In genomic region chr5:181259283-181259682, GRCh38 we compare ENCODE assay signal across 9 cellular contexts. TPM values are rescaled to one million over a fixed set of nuclear protein-coding genes. Genes with fewer than 3 reads are reported as not detected.
DNase-seq lines count a peak whose midpoint lies in the region; TF ChIP-seq lines count a peak whose summit lies in the region.
"Had no signal": no experiment of that assay in that cellular context is flagged by ENCODE, and none has a peak within 500 bp of the region (broad histone marks: within the 10 kb centered on the region; RNA-seq: fewer than 3 reads in every experiment).

No MANE protein-coding gene starts in this region.

- intact Hi-C loops in Caco-2 (cut with micrococcal nuclease; ENCODE audit: unreplicated experiment): no loop called here

- H3K4me3 ChIP-seq in Caco-2 (ENCODE audit: low read depth, low read length) (peak overlapping the region; percentile 60), OCI-LY3 (ENCODE audit: low read length) (peak overlapping the region; percentile 89), parathyroid adenoma (ENCODE audit: low read depth, low read length) (peak overlapping the region; percentile 90)

- H3K4me1 ChIP-seq in Caco-2 (peaks cover 11% of the 10 kb centered on the region; the same call in 1 of the 2 replicates), OCI-LY3 (ENCODE audit: low read length) (peaks cover 21% of the 10 kb centered on the region), parathyroid adenoma (peaks cover 6% of the 10 kb centered on the region)

- no peaks in the 10 kb centered on the region for H3K36me3 ChIP-seq in Caco-2 (ENCODE audit: control insufficient read depth, insufficient read depth, low read length)
- peaks cover 37% of the 10 kb centered on the region for H3K36me3 ChIP-seq in OCI-LY3 (replicated peaks; ENCODE audit: low read depth, low read length)
- H3K36me3 ChIP-seq in parathyroid adenoma (ENCODE audit: control insufficient read depth, insufficient read depth, low read length): no peaks in the 10 kb centered on the region

- H3K9me3 Mint-ChIP-seq in Caco-2 (ENCODE audit: unreplicated experiment): no peaks in the 10 kb centered on the region

- CTCF ChIA-PET in Caco-2 (lab: Charles Lee): no interaction called here

- H3K79me2 ChIP-seq in OCI-LY3 (ENCODE audit: low read length) (peaks cover 86% of the 10 kb centered on the region), parathyroid adenoma (peaks cover 23% of the 10 kb centered on the region)

- peaks cover 48% of the 10 kb centered on the region for H3K36me3 Mint-ChIP-seq in Caco-2 (ENCODE audit: insufficient read depth, unreplicated experiment)

- H3K27me3 ChIP-seq in Caco-2 (replicated peaks; ENCODE audit: control insufficient read depth, insufficient read depth, low read length): no peaks in the 10 kb centered on the region
- H3K27me3 ChIP-seq in OCI-LY3 (ENCODE audit: low read depth, low read length): no peaks in the 10 kb centered on the region
- H3K27me3 ChIP-seq in parathyroid adenoma (ENCODE audit: control insufficient read depth, insufficient read depth, low read length): no peaks in the 10 kb centered on the region

- H3K9me3 ChIP-seq in Caco-2 (no peaks in the 10 kb centered on the region), OCI-LY3 (ENCODE audit: insufficient read depth, low read length) (no peaks in the 10 kb centered on the region), parathyroid adenoma (ENCODE audit: control insufficient read depth, low read length) (no peaks in the 10 kb centered on the region)

- no peak overlapping the region for H2AFZ ChIP-seq in OCI-LY3 (ENCODE audit: low read depth, low read length)
- no peak overlapping the region for H2AFZ ChIP-seq in parathyroid adenoma

- TF ChIP-seq CTCF in Caco-2 (IDR thresholded peaks at IDR 0.05; ENCODE audit: insufficient read depth in 1 of 2, low read depth in 1 of 2, low read length in 1 of 2, severe bottlenecking in 1 of 2, unreplicated experiment in 1 of 2) (no peak), OCI-LY3 (IDR thresholded peaks at IDR 0.05; ENCODE audit: low read depth, low read length) (no peak), parathyroid adenoma (IDR thresholded peaks at IDR 0.05) (no peak)

- H3K9ac ChIP-seq in OCI-LY3 (ENCODE audit: low read length): peak overlapping the region; percentile 96; the same call in 1 of the 2 replicates
- H3K9ac ChIP-seq in parathyroid adenoma: no peak overlapping the region

- peaks cover 10% of the 10 kb centered on the region for H3K4me1 Mint-ChIP-seq in Caco-2 (ENCODE audit: low read depth, unreplicated experiment)

- BruUV-seq in Caco-2 (replicated peaks; lab: Mats Ljungman, UMichigan): no TSS peak

- H3K27me3 Mint-ChIP-seq in Caco-2 (ENCODE audit: insufficient read depth, unreplicated experiment): no peaks in the 10 kb centered on the region

- POLR2A ChIA-PET in Caco-2 (lab: Charles Lee): interaction anchor here (1.5 kb wide), 1 partner anchor 13 kb away, joined by 7 read pairs; no protein-coding TSS in a partner anchor

- peaks cover 15% of the 10 kb centered on the region; the same call in 1 of the 2 replicates for H4K20me1 ChIP-seq in OCI-LY3 (ENCODE audit: insufficient read depth, low read length)

- peak overlapping the region; percentile 80 for H3K4me3 Mint-ChIP-seq in Caco-2 (ENCODE audit: unreplicated experiment)

- H3K27ac Mint-ChIP-seq in Caco-2 (ENCODE audit: unreplicated experiment): peak overlapping the region; percentile 69

- H3K27ac ChIP-seq in OCI-LY3 (ENCODE audit: low read length): no peak overlapping the region
- peak overlapping the region; percentile 88 for H3K27ac ChIP-seq in epithelial cell of prostate
- H3K27ac ChIP-seq in parathyroid adenoma: peak overlapping the region; percentile 33

- DNase-seq in Caco-2: no peak
- no peak for DNase-seq in epithelial cell of prostate (ENCODE audit: low read depth, low spot score)
- DNase-seq in OCI-M2 (lab: John Stamatoyannopoulos, UW; ENCODE audit: unreplicated experiment): no peak
- no peak for DNase-seq in GOT3 (lab: John Stamatoyannopoulos, UW)
- no peak for DNase-seq in mucosa of gallbladder (ENCODE audit: low spot score)
- DNase-seq in NK-92 (lab: John Stamatoyannopoulos, UW; ENCODE audit: unreplicated experiment): no peak
- DNase-seq: NCI-H2081 treated with DMSO at 0.1 percent for 48 hours had no signal

- H3K4me2 ChIP-seq in OCI-LY3 (ENCODE audit: low read length) (peak overlapping the region; percentile 93), parathyroid adenoma (ENCODE audit: low read length) (peak overlapping the region; percentile 92)

RNA-seq across cellular contexts. Expression of gene TRIM52, which starts 1.7 kb away (rescaled TPM):
- total RNA-seq in Caco-2 (2022) (11.9 and 13.6 TPM in 2 replicates), mucosa of gallbladder (22.8 TPM)

RNA-seq across cellular contexts. Expression of gene RACK1, which starts 15.6 kb away (rescaled TPM):
- total RNA-seq in Caco-2 (2022): 2,098 and 2,258 TPM in 2 replicates
- total RNA-seq in mucosa of gallbladder: 1,033 TPM

RNA-seq across cellular contexts. Expression of gene TRIM41, which starts 36.2 kb away (rescaled TPM):
- total RNA-seq in Caco-2 (2022) (23.6 and 28.7 TPM in 2 replicates), mucosa of gallbladder (47.6 TPM)

RNA-seq across cellular contexts. Expression of gene TRIM7, which starts 54.3 kb away (rescaled TPM):
- total RNA-seq in Caco-2 (2022) (0.86 and 1.0 TPM in 2 replicates), mucosa of gallbladder (1.2 TPM)
